2 cellular contexts compared by ENCODE assay signal in the genomic region with DNA sequence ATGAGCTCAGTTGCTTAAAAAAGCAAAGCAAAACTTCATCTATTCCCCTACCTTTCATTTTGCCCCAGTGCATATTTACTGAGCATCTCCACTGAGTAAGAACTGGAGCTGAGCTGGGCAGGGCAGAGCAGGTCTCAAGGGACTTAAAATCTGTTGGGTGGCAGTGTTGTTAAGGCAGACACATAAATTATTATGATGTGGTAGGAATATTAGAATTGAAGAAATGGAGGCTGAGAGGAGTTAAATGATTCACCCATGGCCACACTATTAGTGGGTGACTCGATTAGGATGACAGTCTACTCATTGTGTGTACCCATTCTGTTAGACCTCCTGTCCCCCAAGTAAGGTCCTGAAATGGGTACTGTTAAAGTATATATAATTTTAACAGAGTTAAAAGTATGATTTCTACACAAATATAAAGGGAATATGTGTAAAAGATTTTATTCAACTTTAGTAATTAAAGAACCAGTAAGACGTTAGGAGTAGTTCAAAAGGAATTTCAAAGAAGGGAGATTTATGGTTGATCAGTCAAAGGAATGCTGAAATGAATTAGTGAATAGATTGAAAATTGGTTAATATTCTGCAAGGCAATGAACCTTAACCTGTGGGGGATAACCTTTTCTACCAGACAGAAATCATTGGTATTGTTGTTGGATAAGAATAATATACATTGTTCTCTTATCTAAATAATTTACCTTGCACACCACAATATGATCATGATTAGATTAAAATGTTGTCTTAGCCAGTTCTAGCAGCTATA.
TF ChIP-seq lines count a peak whose summit lies in the region.

No MANE protein-coding gene starts in this region.

TF ChIP-seq in A549, 52 proteins besides CTCF, POLR2A, EP300 and RAD21:
- TF ChIP-seq JUN (IDR thresholded peaks at IDR 0.05) (no peak), RFX5 (IDR thresholded peaks at IDR 0.05) (no peak), ZFP36 (IDR thresholded peaks at IDR 0.05; ENCODE audit: borderline replicate concordance, partially characterized antibody) (no peak), NR3C1 (IDR thresholded peaks at IDR 0.05) (no peak), MAFK (IDR thresholded peaks at IDR 0.05; ENCODE audit: partially characterized antibody) (no peak), SMC3 (IDR thresholded peaks at IDR 0.05) (no peak), HEYL (CRISPR knock-in tag; IDR thresholded peaks at IDR 0.05) (no peak), SREBF2 (IDR thresholded peaks at IDR 0.05) (no peak), ZNF302 (CRISPR knock-in tag; IDR thresholded peaks at IDR 0.05) (no peak), BHLHE40 (IDR thresholded peaks at IDR 0.05; ENCODE audit: low read depth, low read length) (no peak), RARB (CRISPR knock-in tag; IDR thresholded peaks at IDR 0.05) (no peak), CBX2 (IDR thresholded peaks at IDR 0.05; ENCODE audit: borderline replicate concordance, low read depth) (no peak), RCOR1 (IDR thresholded peaks at IDR 0.05; ENCODE audit: low read depth, low read length) (no peak), CHD2 (IDR thresholded peaks at IDR 0.05; ENCODE audit: low read length, partially characterized antibody) (no peak), JUNB (IDR thresholded peaks at IDR 0.05) (no peak), ZC3H11A (IDR thresholded peaks at IDR 0.05) (no peak)
- TF ChIP-seq, protein P1, sequence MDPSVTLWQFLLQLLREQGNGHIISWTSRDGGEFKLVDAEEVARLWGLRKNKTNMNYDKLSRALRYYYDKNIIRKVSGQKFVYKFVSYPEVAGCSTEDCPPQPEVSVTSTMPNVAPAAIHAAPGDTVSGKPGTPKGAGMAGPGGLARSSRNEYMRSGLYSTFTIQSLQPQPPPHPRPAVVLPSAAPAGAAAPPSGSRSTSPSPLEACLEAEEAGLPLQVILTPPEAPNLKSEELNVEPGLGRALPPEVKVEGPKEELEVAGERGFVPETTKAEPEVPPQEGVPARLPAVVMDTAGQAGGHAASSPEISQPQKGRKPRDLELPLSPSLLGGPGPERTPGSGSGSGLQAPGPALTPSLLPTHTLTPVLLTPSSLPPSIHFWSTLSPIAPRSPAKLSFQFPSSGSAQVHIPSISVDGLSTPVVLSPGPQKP (IDR thresholded peaks at IDR 0.05; ENCODE audit: low read depth, low read length): no peak
- TF ChIP-seq, protein P2, sequence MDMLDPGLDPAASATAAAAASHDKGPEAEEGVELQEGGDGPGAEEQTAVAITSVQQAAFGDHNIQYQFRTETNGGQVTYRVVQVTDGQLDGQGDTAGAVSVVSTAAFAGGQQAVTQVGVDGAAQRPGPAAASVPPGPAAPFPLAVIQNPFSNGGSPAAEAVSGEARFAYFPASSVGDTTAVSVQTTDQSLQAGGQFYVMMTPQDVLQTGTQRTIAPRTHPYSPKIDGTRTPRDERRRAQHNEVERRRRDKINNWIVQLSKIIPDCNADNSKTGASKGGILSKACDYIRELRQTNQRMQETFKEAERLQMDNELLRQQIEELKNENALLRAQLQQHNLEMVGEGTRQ (IDR thresholded peaks at IDR 0.05): no peak
- TF ChIP-seq, protein P3, sequence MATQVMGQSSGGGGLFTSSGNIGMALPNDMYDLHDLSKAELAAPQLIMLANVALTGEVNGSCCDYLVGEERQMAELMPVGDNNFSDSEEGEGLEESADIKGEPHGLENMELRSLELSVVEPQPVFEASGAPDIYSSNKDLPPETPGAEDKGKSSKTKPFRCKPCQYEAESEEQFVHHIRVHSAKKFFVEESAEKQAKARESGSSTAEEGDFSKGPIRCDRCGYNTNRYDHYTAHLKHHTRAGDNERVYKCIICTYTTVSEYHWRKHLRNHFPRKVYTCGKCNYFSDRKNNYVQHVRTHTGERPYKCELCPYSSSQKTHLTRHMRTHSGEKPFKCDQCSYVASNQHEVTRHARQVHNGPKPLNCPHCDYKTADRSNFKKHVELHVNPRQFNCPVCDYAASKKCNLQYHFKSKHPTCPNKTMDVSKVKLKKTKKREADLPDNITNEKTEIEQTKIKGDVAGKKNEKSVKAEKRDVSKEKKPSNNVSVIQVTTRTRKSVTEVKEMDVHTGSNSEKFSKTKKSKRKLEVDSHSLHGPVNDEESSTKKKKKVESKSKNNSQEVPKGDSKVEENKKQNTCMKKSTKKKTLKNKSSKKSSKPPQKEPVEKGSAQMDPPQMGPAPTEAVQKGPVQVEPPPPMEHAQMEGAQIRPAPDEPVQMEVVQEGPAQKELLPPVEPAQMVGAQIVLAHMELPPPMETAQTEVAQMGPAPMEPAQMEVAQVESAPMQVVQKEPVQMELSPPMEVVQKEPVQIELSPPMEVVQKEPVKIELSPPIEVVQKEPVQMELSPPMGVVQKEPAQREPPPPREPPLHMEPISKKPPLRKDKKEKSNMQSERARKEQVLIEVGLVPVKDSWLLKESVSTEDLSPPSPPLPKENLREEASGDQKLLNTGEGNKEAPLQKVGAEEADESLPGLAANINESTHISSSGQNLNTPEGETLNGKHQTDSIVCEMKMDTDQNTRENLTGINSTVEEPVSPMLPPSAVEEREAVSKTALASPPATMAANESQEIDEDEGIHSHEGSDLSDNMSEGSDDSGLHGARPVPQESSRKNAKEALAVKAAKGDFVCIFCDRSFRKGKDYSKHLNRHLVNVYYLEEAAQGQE (IDR thresholded peaks at IDR 0.05): no peak

TF ChIP-seq in IMR-90, 13 proteins besides CTCF, POLR2A, EP300 and RAD21:
- TF ChIP-seq MAFK (IDR thresholded peaks at IDR 0.05; ENCODE audit: low read depth, low read length) (no peak), RFX5 (IDR thresholded peaks at IDR 0.05; ENCODE audit: low read depth, low read length) (no peak), CHD1 (IDR thresholded peaks at IDR 0.05; ENCODE audit: low read depth, low read length) (no peak), MAZ (IDR thresholded peaks at IDR 0.05; ENCODE audit: borderline replicate concordance, low read depth, low read length) (no peak), CEBPB (IDR thresholded peaks at IDR 0.05; ENCODE audit: low read depth, low read length) (no peak), RCOR1 (IDR thresholded peaks at IDR 0.05; ENCODE audit: insufficient replicate concordance, low read length) (no peak), FOS (IDR thresholded peaks at IDR 0.05; ENCODE audit: low read depth, low read length) (no peak), NFE2L2 (IDR thresholded peaks at IDR 0.05; ENCODE audit: low read depth, low read length) (no peak)
- TF ChIP-seq, protein P2 (IDR thresholded peaks at IDR 0.05; ENCODE audit: low read depth, low read length): no peak
